In the genomic region with DNA sequence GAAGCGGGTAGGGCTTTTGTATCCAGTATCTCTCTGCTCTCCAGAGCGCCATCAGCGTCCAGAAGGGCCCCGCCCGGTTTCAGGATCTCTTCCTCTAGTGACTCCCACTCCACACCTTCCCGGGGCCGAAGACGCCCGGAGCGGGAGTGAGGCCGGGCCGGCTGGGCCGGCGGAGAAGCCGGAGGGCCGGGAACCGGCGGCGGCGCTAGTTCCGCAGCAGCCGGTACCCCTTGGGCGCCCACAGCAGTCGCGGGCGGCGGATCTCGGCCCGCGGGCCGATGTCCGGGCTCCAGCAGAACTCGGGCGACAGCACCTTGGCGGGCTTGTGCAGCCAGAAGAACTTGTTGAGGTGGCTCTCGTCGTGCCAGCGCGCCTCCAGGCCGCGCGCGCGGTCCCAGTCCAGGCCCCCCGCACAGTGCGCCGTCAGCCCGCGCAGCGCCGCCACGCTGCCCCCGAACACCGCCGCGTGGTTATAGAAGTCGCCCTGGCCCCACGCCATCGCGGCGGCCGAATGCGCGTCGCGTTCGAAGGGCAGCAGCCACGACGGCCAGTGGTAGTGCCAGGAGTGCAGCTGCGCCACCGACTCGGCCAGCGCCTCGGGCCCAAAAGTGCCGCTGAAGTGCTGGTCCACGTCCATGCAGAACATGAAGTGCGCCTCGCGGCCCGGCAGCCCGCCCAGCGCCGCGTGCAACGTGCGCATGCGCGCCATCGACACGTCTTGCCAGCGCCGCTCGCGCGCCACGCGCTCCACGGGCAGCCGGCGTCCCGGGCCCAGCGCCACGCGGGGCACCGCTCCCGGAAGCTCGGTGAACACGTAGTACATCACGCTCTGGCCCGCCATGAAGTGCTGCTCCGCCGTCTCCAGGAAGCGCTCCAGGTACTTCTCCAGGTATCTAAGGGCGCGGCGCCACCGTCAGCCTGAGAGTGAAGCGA, we compare ENCODE assay signal across 12 cellular contexts. TPM values are rescaled to one million over a fixed set of nuclear protein-coding genes. Genes with fewer than 3 reads are reported as not detected.
DNase-seq lines count a peak whose midpoint lies in the region; ATAC-seq and TF ChIP-seq lines count a peak whose summit lies in the region.
"Had no signal": no experiment of that assay in that cellular context is flagged by ENCODE, and none has a peak within 500 bp of the region (broad histone marks: within the 10 kb centered on the region; RNA-seq: fewer than 3 reads in every experiment).

No MANE protein-coding gene starts in this region.

- H3K4ac ChIP-seq in mesenchymal stem cell (ENCODE audit: low read depth in 1 of 2, low read length in 2 of 2), result no peak overlapping the region

- TF ChIP-seq CTCF in esophagus muscularis mucosa (IDR thresholded peaks at IDR 0.05) (no peak), suprapubic skin (IDR thresholded peaks at IDR 0.05) (no peak), PC-3 (conservative IDR thresholded peaks at IDR 0.05; ENCODE audit: low read depth, low read length) (no peak), RWPE1 (conservative IDR thresholded peaks at IDR 0.05; ENCODE audit: low read depth) (no peak)

- BruUV-seq in PC-3 (replicated peaks; lab: Mats Ljungman, UMichigan), result no TSS peak

- no peak overlapping the region for H2AFZ ChIP-seq in mesenchymal stem cell (ENCODE audit: low read depth, low read length)
- H2AFZ ChIP-seq in PC-3 (ENCODE audit: low read length), result no peak overlapping the region

- H3K9ac ChIP-seq in NT2/D1 (ENCODE audit: insufficient read length, low read depth) (peak overlapping the region; percentile 45), mesenchymal stem cell (ENCODE audit: low read length) (peak overlapping the region; percentile 41), PC-3 (ENCODE audit: low read length) (no peak overlapping the region)

- H4K8ac ChIP-seq in mesenchymal stem cell (ENCODE audit: low read length), result peak overlapping the region; percentile 75

- H2BK120ac ChIP-seq in mesenchymal stem cell (ENCODE audit: low read depth, low read length), result no peak overlapping the region

- CTCF ChIA-PET in PC-3 (lab: Charles Lee), result no interaction called here
- CTCF ChIA-PET in RWPE1 (lab: Yijun Ruan, JAX), result interaction anchor here (1.2 kb wide), 1 partner anchor 11 kb away, joined by 3 read pairs; no protein-coding TSS in a partner anchor

- no peaks in the 10 kb centered on the region for H3K79me2 ChIP-seq in PC-3 (ENCODE audit: low read length)

- peak overlapping the region in 1 of 2 experiments; percentile 61 for H3K18ac ChIP-seq in mesenchymal stem cell (ENCODE audit: low read depth in 1 of 2, low read length in 2 of 2)

- ATAC-seq in PC-3, result no peak

- no peaks in the 10 kb centered on the region for H3F3A ChIP-seq in PC-3 (ENCODE audit: low read length, unreplicated experiment)

- H3K9me3 ChIP-seq in NT2/D1 (ENCODE audit: insufficient read depth, low read length) (peaks cover 16% of the 10 kb centered on the region; the same call in 1 of the 2 replicates), esophagus muscularis mucosa (no peaks in the 10 kb centered on the region), mesenchymal stem cell (ENCODE audit: control insufficient read depth, low read length) (no peaks in the 10 kb centered on the region), suprapubic skin (no peaks in the 10 kb centered on the region), PC-3 (ENCODE audit: low read length) (no peaks in the 10 kb centered on the region)

- H2AK5ac ChIP-seq in mesenchymal stem cell (ENCODE audit: low read length, severe bottlenecking), result peak overlapping the region; percentile 35

- no peak overlapping the region for H3K14ac ChIP-seq in mesenchymal stem cell (ENCODE audit: low read length in 2 of 2)

- peaks cover 2% of the 10 kb centered on the region for H3K79me1 ChIP-seq in mesenchymal stem cell (replicated peaks; ENCODE audit: low read length, poor library complexity, severe bottlenecking)

- peaks cover 12% of the 10 kb centered on the region for H3K27me3 ChIP-seq in NT2/D1 (ENCODE audit: insufficient read depth, insufficient read length)
- H3K27me3 ChIP-seq in esophagus muscularis mucosa, result peaks cover 0 to 11% (median 3%) of the 10 kb centered on the region in 4 donors
- peaks cover 0 to 4% of the 10 kb centered on the region in 2 experiments for H3K27me3 ChIP-seq in mesenchymal stem cell (ENCODE audit: control insufficient read depth in 1 of 2, insufficient read depth in 1 of 2, low read length in 2 of 2)
- H3K27me3 ChIP-seq in suprapubic skin, result peaks cover 12% of the 10 kb centered on the region
- no peaks in the 10 kb centered on the region for H3K27me3 ChIP-seq in PC-3 (ENCODE audit: low read length)

- no peak overlapping the region for H2BK12ac ChIP-seq in mesenchymal stem cell (ENCODE audit: low read length in 2 of 2)

- TF ChIP-seq POLR2A in esophagus muscularis mucosa (IDR thresholded peaks at IDR 0.05; ENCODE audit: low read depth) (no peak), suprapubic skin (IDR thresholded peaks at IDR 0.05) (no peak)

- no peak overlapping the region for H3K27ac ChIP-seq in esophagus muscularis mucosa (replicated peaks in 1 of 4)
- no peak overlapping the region for H3K27ac ChIP-seq in mesenchymal stem cell (ENCODE audit: low read length, poor library complexity, severe bottlenecking)
- no peak overlapping the region for H3K27ac ChIP-seq in suprapubic skin
- H3K27ac ChIP-seq in PC-3 (ENCODE audit: low read length), result no peak overlapping the region
- H3K27ac ChIP-seq in RWPE1, result no peak overlapping the region

- H3K9me2 ChIP-seq in PC-3 (replicated peaks; ENCODE audit: low read length), result no peaks in the 10 kb centered on the region

- POLR2A ChIA-PET in PC-3 (lab: Charles Lee; ENCODE audit: unreplicated experiment) (no interaction called here), RWPE1 (lab: Yijun Ruan, JAX; ENCODE audit: low non-redundant PET) (no interaction called here)

- H4K91ac ChIP-seq in mesenchymal stem cell (ENCODE audit: low read length), result peak overlapping the region; percentile 75

- intact Hi-C loops in esophagus muscularis mucosa (cut with DNase I) (no loop called here), PC-3 (cut with micrococcal nuclease) (no loop called here)

- H3K4me3 ChIP-seq in NT2/D1 (ENCODE audit: insufficient read length, low read depth), result no peak overlapping the region
- H3K4me3 ChIP-seq in esophagus muscularis mucosa, result peak overlapping the region; percentile 41 to 51 (median 45)
- H3K4me3 ChIP-seq in mesenchymal stem cell (ENCODE audit: insufficient read depth in 1 of 2, low read depth in 1 of 2, low read length in 2 of 2), result peak overlapping the region; percentile 33 to 49
- peak overlapping the region; percentile 47 for H3K4me3 ChIP-seq in suprapubic skin
- H3K4me3 ChIP-seq in PC-3 (ENCODE audit: low read length), result no peak overlapping the region

- H3K36me3 ChIP-seq in NT2/D1 (ENCODE audit: insufficient read depth, insufficient read length, low read length) (no peaks in the 10 kb centered on the region), esophagus muscularis mucosa (no peaks in the 10 kb centered on the region), mesenchymal stem cell (ENCODE audit: control insufficient read depth in 1 of 2, insufficient read depth in 2 of 2, low read depth in 1 of 2, low read length in 2 of 2) (peaks cover 0 to 20% of the 10 kb centered on the region in 2 experiments), suprapubic skin (no peaks in the 10 kb centered on the region), PC-3 (ENCODE audit: low read depth, low read length) (no peaks in the 10 kb centered on the region)

- peaks cover 7% of the 10 kb centered on the region for H3K4me1 ChIP-seq in NT2/D1 (ENCODE audit: insufficient read depth, insufficient read length)
- peaks cover 11 to 15% (median 13%) of the 10 kb centered on the region in 4 donors for H3K4me1 ChIP-seq in esophagus muscularis mucosa
- peaks cover 18% of the 10 kb centered on the region for H3K4me1 ChIP-seq in mesenchymal stem cell (ENCODE audit: control insufficient read depth, insufficient read depth, low read depth, low read length)
- peaks cover 12% of the 10 kb centered on the region for H3K4me1 ChIP-seq in suprapubic skin
- H3K4me1 ChIP-seq in PC-3 (ENCODE audit: insufficient read depth, low read length), result no peaks in the 10 kb centered on the region

- no peaks in the 10 kb centered on the region for H4K20me1 ChIP-seq in PC-3 (ENCODE audit: low read length)

- no peak for DNase-seq in NT2/D1 (ENCODE audit: low read depth, low spot score)
- DNase-seq in esophagus muscularis mucosa (ENCODE audit: extremely low spot score), result no peak
- DNase-seq in mesenchymal stem cell, result no peak
- no peak for DNase-seq in suprapubic skin (ENCODE audit: low spot score in 2 of 2)
- no peak for DNase-seq in PC-3
- DNase-seq in RWPE1 (ENCODE audit: low spot score), result no peak
- DNase-seq in NCI-H1436 treated with DMSO at 0.1 percent for 48 hours (lab: John Stamatoyannopoulos, UW), result no peak
- DNase-seq: activated naive CD8-positive, alpha-beta T cell treated with anti-CD3 and anti-CD28 coated beads, Interleukin-2, amount 10 ng/mL, durations not matched to agents 7 days and 5 days; HCEC 1CT; NCI-H2107; SHP77 treated with DMSO at 0.1 percent for 48 hours had no signal

- peak overlapping the region in 1 of 2 experiments; percentile 83 for H3K23ac ChIP-seq in mesenchymal stem cell (ENCODE audit: low read length in 2 of 2)

- peak overlapping the region; percentile 89 for H2BK15ac ChIP-seq in mesenchymal stem cell (ENCODE audit: low read depth, poor library complexity, severe bottlenecking)

- TF ChIP-seq EP300 in esophagus muscularis mucosa (IDR thresholded peaks at IDR 0.05), result no peak
- no peak for TF ChIP-seq EP300 in suprapubic skin (IDR thresholded peaks at IDR 0.05)

- 26% methylated on average over 44 of the region's 118 CpGs for WGBS in esophagus muscularis mucosa
- WGBS in mesenchymal stem cell, result 60% methylated on average over 104 of the region's 118 CpGs
- 19% methylated on average over 44 of the region's 118 CpGs for WGBS in suprapubic skin

- H3K4me2 ChIP-seq in mesenchymal stem cell (ENCODE audit: low read length, poor library complexity, severe bottlenecking) (no peak overlapping the region), PC-3 (ENCODE audit: low read length) (no peak overlapping the region)

- H2BK5ac ChIP-seq in mesenchymal stem cell (ENCODE audit: low read depth, low read length, poor library complexity, severe bottlenecking), result no peak overlapping the region

RNA-seq across cellular contexts. Expression of gene A3GALT2, which starts 14.1 kb away (rescaled TPM):
- total RNA-seq in esophagus muscularis mucosa (not detected), suprapubic skin (not detected), PC-3 (2014; rRNA removed) (0.58 TPM in 1 of 2 replicates, not detected in the other)
- polyA plus RNA-seq in mesenchymal stem cell (2013, experiment 1 of 2), result 0.04 TPM
- not detected for polyA plus RNA-seq in mesenchymal stem cell (2013, experiment 2 of 2)
- total RNA-seq: G401 had no signal

RNA-seq across cellular contexts. Expression of gene ZNF362, which starts 50.5 kb away (rescaled TPM):
- total RNA-seq in esophagus muscularis mucosa, result 10 to 100 TPM; 17.2 to 35.3 (median 25.1) TPM
- polyA plus RNA-seq in mesenchymal stem cell (2013, experiment 1 of 2), result 28.9 TPM
- polyA plus RNA-seq in mesenchymal stem cell (2013, experiment 2 of 2), result 28.1 TPM
- total RNA-seq in suprapubic skin, result 10 to 100 TPM; 18.7 to 23.9 (median 21.9) TPM
- 10.8 and 17.0 TPM in 2 replicates for total RNA-seq in PC-3 (2014; rRNA removed)

Comparison
In these comparisons a context has a peak if more than half of its experiments do, and no peak if none do; other contexts are left out.
1. H3K4me3 ChIP-seq: peak in esophagus muscularis mucosa (4 of 4), mesenchymal stem cell (2 of 2) and suprapubic skin (single experiment); none in NT2/D1 (single experiment) and PC-3 (single experiment).